In the genomic region with DNA sequence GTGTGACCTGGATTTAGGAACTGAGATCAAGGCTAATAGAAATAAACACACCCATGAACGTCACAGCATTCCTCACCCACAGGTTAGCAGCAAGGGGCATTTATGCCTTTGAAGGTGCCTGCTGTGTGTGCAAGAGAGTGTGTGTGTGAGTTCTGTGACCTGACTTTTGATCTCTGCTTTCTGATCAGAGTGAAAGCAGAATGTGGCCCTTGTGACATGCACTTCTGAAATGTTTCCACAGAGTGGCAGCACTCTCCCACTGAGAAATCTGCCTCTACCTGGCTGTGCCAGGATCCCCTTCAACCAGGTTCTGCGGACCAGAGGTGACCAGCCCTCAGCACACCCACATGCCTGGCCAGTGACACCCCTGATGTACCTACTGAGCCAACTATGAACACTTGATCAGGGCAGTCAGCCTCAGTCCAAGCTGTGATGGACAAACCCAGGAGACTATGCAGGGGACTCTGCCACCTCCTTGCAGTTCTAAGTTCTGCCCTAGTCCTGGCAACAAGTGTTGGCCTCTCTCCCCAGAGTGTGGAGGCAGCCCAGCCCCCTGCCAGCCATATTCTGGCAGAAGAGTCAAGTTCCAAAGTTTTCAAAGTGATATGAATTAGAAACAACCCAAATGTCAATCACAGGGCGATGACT, we compare ENCODE assay signal across 9 cellular contexts. TPM values are rescaled to one million over a fixed set of nuclear protein-coding genes. Genes with fewer than 3 reads are reported as not detected.
DNase-seq lines count a peak whose midpoint lies in the region; ATAC-seq and TF ChIP-seq lines count a peak whose summit lies in the region.
"Had no signal": no experiment of that assay in that cellular context is flagged by ENCODE, and none has a peak within 500 bp of the region (broad histone marks: within the 10 kb centered on the region; RNA-seq: fewer than 3 reads in every experiment).

No MANE protein-coding gene starts in this region.

- ATAC-seq in GM18498 (IDR thresholded peaks at IDR 0.05; ENCODE audit: unreplicated experiment) (peak; percentile 82), HG03280 (IDR thresholded peaks at IDR 0.05; ENCODE audit: unreplicated experiment) (peak; percentile 60), lower lobe of right lung (peak; percentile 79), GM21576 (IDR thresholded peaks at IDR 0.05; ENCODE audit: unreplicated experiment) (no peak)

- H3K9me3 ChIP-seq in BE2C (no peaks in the 10 kb centered on the region), OCI-LY3 (ENCODE audit: insufficient read depth, low read length) (no peaks in the 10 kb centered on the region), lower lobe of right lung (no peaks in the 10 kb centered on the region)

- H3K27ac ChIP-seq in OCI-LY3 (ENCODE audit: low read length) = no peak overlapping the region
- no peak overlapping the region for H3K27ac ChIP-seq in lower lobe of right lung
- H3K27ac ChIP-seq: epithelial cell of prostate had no signal

- peak overlapping the region; percentile 47 for H3K4me2 ChIP-seq in OCI-LY3 (ENCODE audit: low read length)

- intact Hi-C loops in lower lobe of right lung (cut with DNase I) = loop anchor here (10.0 kb wide), 1 partner anchor 511 kb away; no protein-coding TSS in a partner anchor

- no peak overlapping the region for H2AFZ ChIP-seq in OCI-LY3 (ENCODE audit: low read depth, low read length)

- H3K4me3 ChIP-seq in BE2C (ENCODE audit: low read depth, low read length) (no peak overlapping the region), OCI-LY3 (ENCODE audit: low read length) (no peak overlapping the region), cardiac fibroblast (replicated peaks in 1 of 2; ENCODE audit: low read depth in 2 of 2, low read length in 2 of 2) (no peak overlapping the region), lower lobe of right lung (no peak overlapping the region)

- H3K27me3 ChIP-seq in BE2C (peaks cover 5% of the 10 kb centered on the region), OCI-LY3 (ENCODE audit: low read depth, low read length) (peaks cover 83% of the 10 kb centered on the region), lower lobe of right lung (ENCODE audit: low read depth) (no peaks in the 10 kb centered on the region)

- H3K4me1 ChIP-seq in BE2C (no peaks in the 10 kb centered on the region), OCI-LY3 (ENCODE audit: low read length) (no peaks in the 10 kb centered on the region), lower lobe of right lung (no peaks in the 10 kb centered on the region)

- peak; percentile 18 for DNase-seq in BE2C
- DNase-seq in cardiac fibroblast (ENCODE audit: low read depth in 2 of 2) = peak in 1 of 2 donors; percentile 16
- DNase-seq in lower lobe of right lung = peak; percentile 47
- DNase-seq in foreskin melanocyte = no peak

- H3K79me2 ChIP-seq in OCI-LY3 (ENCODE audit: low read length) = no peaks in the 10 kb centered on the region

- peaks cover 2% of the 10 kb centered on the region; the same call in 1 of the 2 replicates for H4K20me1 ChIP-seq in OCI-LY3 (ENCODE audit: insufficient read depth, low read length)

- TF ChIP-seq CTCF in BE2C (IDR thresholded peaks at IDR 0.05; ENCODE audit: low read depth, low read length) = peak; percentile 61
- TF ChIP-seq CTCF in OCI-LY3 (IDR thresholded peaks at IDR 0.05; ENCODE audit: low read depth, low read length) = peak; percentile 84
- peak; percentile 43 for TF ChIP-seq CTCF in cardiac fibroblast (IDR thresholded peaks at IDR 0.05; ENCODE audit: low read depth, low read length)
- TF ChIP-seq CTCF in lower lobe of right lung (IDR thresholded peaks at IDR 0.05) = peak; percentile 63

- H3K36me3 ChIP-seq in BE2C = no peaks in the 10 kb centered on the region
- no peaks in the 10 kb centered on the region for H3K36me3 ChIP-seq in OCI-LY3 (replicated peaks; ENCODE audit: low read depth, low read length)
- no peaks in the 10 kb centered on the region for H3K36me3 ChIP-seq in lower lobe of right lung

- H3K9ac ChIP-seq in OCI-LY3 (ENCODE audit: low read length) = no peak overlapping the region

RNA-seq across cellular contexts. Expression of a gene that starts 41.0 kb away (rescaled TPM):
- not detected for polyA plus RNA-seq in BE2C (2012; ENCODE audit: insufficient read depth, insufficient read length, low read depth)
- 8.4 TPM for total RNA-seq in lower lobe of right lung

RNA-seq across cellular contexts. Expression of a gene that starts 47.4 kb away (rescaled TPM):
- polyA plus RNA-seq in BE2C (2012; ENCODE audit: insufficient read depth, insufficient read length, low read depth) = not detected
- total RNA-seq in lower lobe of right lung = 0.21 TPM
